29 cellular contexts compared by ENCODE assay signal in genomic region chr9:125295642-125296041, GRCh38.
"Had no signal": no experiment of that assay in that cellular context is flagged by ENCODE, and none has a peak within 500 bp of the region (broad histone marks: within the 10 kb centered on the region; RNA-seq: fewer than 3 reads in every experiment).

No MANE protein-coding gene starts in this region.

- ATAC-seq: esophagus mucosa; gastroesophageal sphincter; heart left ventricle; left cardiac atrium; left lung; mucosa of descending colon; natural killer cell treated with Interleukin-12 subunit alpha and Interleukin-12 subunit beta and Interleukin-15 and Interleukin-18, amount 100 ng/mL, for 72 hours; pancreas; sciatic nerve; stimulated activated effector memory CD8-positive, alpha-beta T cell treated with anti-CD3 and anti-CD28 coated beads, Interleukin-12 subunit alpha, Interleukin-12 subunit beta, amount 100 ng/mL, for 72 hours had no signal

- H3K4me3 ChIP-seq: colonic mucosa, gastroesophageal sphincter, heart left ventricle, hepatocyte, left lung, mucosa of descending colon, pancreas, smooth muscle cell, thoracic aorta, tibial nerve, upper lobe of left lung had no signal

- H3K36me3 ChIP-seq: colonic mucosa, pancreas, thoracic aorta had no signal

- H2AFZ ChIP-seq: hepatocyte had no signal

- H3K4me1 ChIP-seq: colonic mucosa had no signal

- H3K27me3 ChIP-seq: colonic mucosa, gastroesophageal sphincter, heart left ventricle, hepatocyte, left lung, neutrophil, pancreas, tibial nerve, upper lobe of left lung had no signal

- H3K4me2 ChIP-seq: hepatocyte, smooth muscle cell had no signal

- H3K27ac ChIP-seq: colonic mucosa, epithelial cell of prostate, gastroesophageal sphincter, heart left ventricle, left lung, neutrophil, thoracic aorta had no signal

- DNase-seq: colonic mucosa; effector CD8-positive, alpha-beta T cell; endodermal cell; foreskin fibroblast; heart left ventricle; left cardiac atrium; left lung; mesenchymal stem cell; mucosa of descending colon; naive B cell; pancreas; stimulated activated CD4-positive, alpha-beta T cell treated with anti-CD3 and anti-CD28 coated beads, Interleukin-12 subunit alpha, Interleukin-12 subunit beta, amount 100 ng/mL, for 4 hours; stimulated activated CD4-positive, alpha-beta T cell treated with anti-CD3 and anti-CD28 coated beads, Interleukin-1b, Interleukin-23, amount 100 ng/mL, for 48 hours; stimulated activated CD4-positive, alpha-beta T cell treated with anti-CD3 and anti-CD28 coated beads, Interleukin-4, amount 100 ng/mL, for 1 hour; stimulated activated naive CD4-positive, alpha-beta T cell treated with Interleukin-2 at 50 U/mL for 16 hours; upper lobe of left lung had no signal

- H3K9me3 ChIP-seq: colonic mucosa, gastroesophageal sphincter, heart left ventricle, left lung, mucosa of descending colon, neutrophil, pancreas, thoracic aorta, tibial nerve, upper lobe of left lung had no signal

- FAIRE-seq: islet of Langerhans, pancreas, urothelium cell line had no signal
